ENCODE assay signal across 8 cellular contexts in the genomic region with DNA sequence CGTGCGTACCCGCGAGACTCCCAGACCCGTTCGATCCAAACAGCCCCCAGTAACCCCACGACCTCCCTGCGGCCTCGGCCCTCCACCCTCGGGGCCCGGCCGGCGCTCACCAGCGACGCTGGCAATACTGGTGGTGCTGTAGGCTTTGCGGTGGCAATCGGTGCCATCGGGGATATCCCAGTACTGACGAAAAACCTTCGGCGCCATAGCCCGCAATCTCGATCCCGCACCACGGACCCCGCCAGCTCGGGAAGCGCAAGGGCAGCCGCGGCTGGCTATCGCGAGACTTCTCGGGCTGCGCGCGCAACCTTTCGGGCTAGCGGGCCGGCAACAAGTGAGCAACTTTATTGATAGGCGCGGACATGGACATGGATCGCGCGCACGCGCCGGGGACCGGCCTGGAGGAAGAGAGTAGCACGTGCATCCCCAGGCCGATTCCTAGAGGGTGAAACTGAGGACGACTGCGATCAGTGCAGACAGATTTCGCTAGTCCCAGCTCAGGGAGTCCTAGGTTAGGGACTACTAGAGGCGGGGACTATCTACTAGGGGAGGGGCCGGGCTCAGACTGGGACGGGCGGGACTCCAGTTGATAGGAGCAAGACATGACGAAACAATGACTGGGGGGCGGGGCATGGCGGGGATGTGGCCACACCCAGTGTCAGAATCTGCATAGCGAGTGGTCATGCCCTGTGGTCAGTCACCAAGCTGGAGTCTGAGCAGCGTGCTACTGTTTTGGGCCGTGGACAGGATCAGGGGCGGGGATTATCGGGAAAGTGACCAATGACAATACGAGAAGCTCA. TPM values are rescaled to one million over a fixed set of nuclear protein-coding genes. Genes with fewer than 3 reads are reported as not detected.
DNase-seq lines count a peak whose midpoint lies in the region; ATAC-seq, FAIRE-seq and TF ChIP-seq lines count a peak whose summit lies in the region.

Gene NDUFA11 (minus strand): TSS at position 289 of the 800 bp plus-strand sequence. CDS start 82 bp downstream, at position 207.

- FAIRE-seq in pancreas (lab: Jason Lieb, UNC): peak; percentile 5

- DNase-seq in NCI-H1105 (lab: John Stamatoyannopoulos, UW) (peak; percentile 92), SKM-1 (lab: John Stamatoyannopoulos, UW; ENCODE audit: unreplicated experiment) (peak; percentile 96), Right ventricle myocardium superior (peak; percentile 98), pancreas (peak; percentile 93 to 100 (median 99)), tibial nerve (ENCODE audit: low spot score in 2 of 2) (peak; percentile 99 to 100)
- DNase-seq in activated naive CD4-positive, alpha-beta T cell treated with anti-CD3 and anti-CD28 coated beads, Interleukin-2, amount 50 U/mL, for 72 hours (ENCODE audit: low spot score in 2 of 2): peak; percentile 98 to 99

- peak within 1 kb of the TSS; percentile 100 for H3K27ac Mint-ChIP-seq in activated naive CD4-positive, alpha-beta T cell treated with anti-CD3 and anti-CD28 coated beads, Interleukin-2, amount 50 U/mL, for 72 hours

- H3K4me1 ChIP-seq in pancreas: peaks cover 4 to 13% (median 6%) of the 10 kb centered on the region in 3 donors
- H3K4me1 ChIP-seq in tibial nerve: peaks cover 0 to 47% (median 23%) of the 10 kb centered on the region in 4 donors

- peak; percentile 45 for ATAC-seq in HG02642 (IDR thresholded peaks at IDR 0.05; ENCODE audit: poor library complexity, unreplicated experiment)
- peak; percentile 62 to 65 for ATAC-seq in activated naive CD4-positive, alpha-beta T cell treated with anti-CD3 and anti-CD28 coated beads, Interleukin-2, amount 50 U/mL, for 72 hours
- peak; percentile 80 for ATAC-seq in Right ventricle myocardium superior (ENCODE audit: poor library complexity)
- peak; percentile 67 to 83 (median 78) for ATAC-seq in pancreas

- TF ChIP-seq CTCF in pancreas (IDR thresholded peaks at IDR 0.05) (no peak), tibial nerve (IDR thresholded peaks at IDR 0.05) (peak in 2 of 5 experiments; percentile 37 to 44)

- H3K27me3 ChIP-seq in pancreas (no peaks in the 10 kb centered on the region), tibial nerve (no peaks in the 10 kb centered on the region)

- 0% methylated on average over 66 of the region's 66 CpGs for WGBS in pancreas, 2 donors
- WGBS in tibial nerve, 2 donors: 0 to 1% methylated on average over 57 to 59 of the region's 66 CpGs

- intact Hi-C loops in Right ventricle myocardium superior (cut with DNase I): no loop called here
- intact Hi-C loops in pancreas (cut with DNase I): no loop called here

- no peaks in the 10 kb centered on the region for H3K9me3 Mint-ChIP-seq in activated naive CD4-positive, alpha-beta T cell treated with anti-CD3 and anti-CD28 coated beads, Interleukin-2, amount 50 U/mL, for 72 hours

- peaks cover 14 to 15% of the 10 kb centered on the region in 2 donors for H3K36me3 Mint-ChIP-seq in activated naive CD4-positive, alpha-beta T cell treated with anti-CD3 and anti-CD28 coated beads, Interleukin-2, amount 50 U/mL, for 72 hours

- no peaks in the 10 kb centered on the region for H3K36me3 ChIP-seq in pancreas
- H3K36me3 ChIP-seq in tibial nerve: peaks cover 0 to 30% (median 0%) of the 10 kb centered on the region in 3 donors

- H3K9me3 ChIP-seq in pancreas (no peaks in the 10 kb centered on the region), tibial nerve (no peaks in the 10 kb centered on the region)

- peak; percentile 79 to 90 for TF ChIP-seq EP300 in tibial nerve (IDR thresholded peaks at IDR 0.05)

- H3K4me3 ChIP-seq in pancreas (peak within 1 kb of the TSS; percentile 65 to 92 (median 85)), tibial nerve (peak within 1 kb of the TSS; percentile 73 to 99 (median 80))

- H3K27ac ChIP-seq in pancreas (peak within 1 kb of the TSS; percentile 44 to 84 (median 72)), tibial nerve (peak within 1 kb of the TSS; percentile 67 to 94 (median 91))

- TF ChIP-seq POLR2A in GM10847 (IDR thresholded peaks at IDR 0.05; ENCODE audit: extremely low read depth, insufficient read length): peak; percentile 85
- TF ChIP-seq POLR2A in tibial nerve (IDR thresholded peaks at IDR 0.05): peak; percentile 51 to 64

RNA-seq across cellular contexts. Expression of gene NDUFA11, which starts in this region (rescaled TPM):
- total RNA-seq in activated naive CD4-positive, alpha-beta T cell treated with anti-CD3 and anti-CD28 coated beads, Interleukin-2, amount 50 U/mL, for 72 hours: 100 to 1,000 TPM; 206 to 224 TPM
- total RNA-seq in Right ventricle myocardium superior (606 TPM), pancreas (100 to 1,000 TPM in 1 of 6 donors, 10 to 100 TPM in 5; 58.0 to 104 (median 82.0) TPM), tibial nerve (100 to 1,000 TPM; 184 to 350 (median 216) TPM)
- polyA plus RNA-seq in pancreas: 100 to 1,000 TPM; 161 to 209 TPM

Comparison
In these comparisons a context has a peak if more than half of its experiments do, and no peak if none do; other contexts are left out.
1. Peak in every context shown above with its lines: DNase-seq, ATAC-seq, H3K4me3 ChIP-seq and H3K27ac ChIP-seq.